20 cellular contexts compared by ENCODE assay signal in the genomic region with DNA sequence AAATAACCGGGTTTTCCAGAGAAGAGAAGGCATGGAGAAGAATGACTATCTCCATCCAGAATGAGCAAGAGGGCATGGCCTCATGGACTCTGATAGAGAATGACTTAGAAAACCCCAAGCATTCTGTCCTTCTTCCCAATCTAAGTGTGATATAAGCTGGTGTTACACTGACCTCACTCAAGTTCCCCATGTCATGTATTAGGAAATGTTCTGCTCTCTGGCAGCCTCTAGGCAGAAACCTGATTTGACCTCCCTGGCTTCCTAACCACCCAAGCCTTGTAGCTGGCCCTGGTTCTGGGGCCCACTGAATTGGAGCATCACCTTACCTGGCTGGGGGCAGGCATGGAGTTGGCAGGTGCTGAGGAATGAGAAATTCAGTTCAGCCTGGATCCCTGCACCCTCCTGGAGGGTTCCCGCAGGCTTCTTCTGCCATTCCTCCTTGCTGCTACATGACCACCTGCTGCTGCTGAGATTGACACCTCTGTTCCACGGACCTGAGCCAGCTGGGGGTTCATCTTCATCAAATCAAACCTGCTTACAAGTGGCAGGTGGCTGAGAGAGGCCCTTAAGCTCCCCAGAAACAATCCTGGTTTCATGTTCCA. TPM values are rescaled to one million over a fixed set of nuclear protein-coding genes. Genes with fewer than 3 reads are reported as not detected.
DNase-seq lines count a peak whose midpoint lies in the region; ATAC-seq and TF ChIP-seq lines count a peak whose summit lies in the region.
"Had no signal": no experiment of that assay in that cellular context is flagged by ENCODE, and none has a peak within 500 bp of the region (broad histone marks: within the 10 kb centered on the region; RNA-seq: fewer than 3 reads in every experiment).

No MANE protein-coding gene starts in this region.

- H3K27me3 Mint-ChIP-seq in naive thymus-derived CD4-positive, alpha-beta T cell = peaks cover 5 to 39% (median 11%) of the 10 kb centered on the region in 5 donors

- H3K27me3 ChIP-seq in Karpas-422 (ENCODE audit: low read length) (peaks cover 4% of the 10 kb centered on the region; the same call in 1 of the 2 replicates), right cardiac atrium (ENCODE audit: control insufficient read depth, insufficient read depth) (no peaks in the 10 kb centered on the region)
- no peaks in the 10 kb centered on the region for H3K27me3 ChIP-seq in naive thymus-derived CD4-positive, alpha-beta T cell (ENCODE audit: control insufficient read depth in 2 of 2, insufficient read depth in 2 of 2, low read length in 2 of 2)

- no peaks in the 10 kb centered on the region for H3K9me2 ChIP-seq in Karpas-422 (replicated peaks; ENCODE audit: insufficient read depth, low read length)

- DNase-seq in NOMO-1 (lab: John Stamatoyannopoulos, UW; ENCODE audit: unreplicated experiment in 2 of 2) (peak; percentile 31 to 41), NOMO-1 treated with dmso at 0.1 percent for 144 hours (lab: John Stamatoyannopoulos, UW; ENCODE audit: unreplicated experiment) (no peak), Karpas-422 (peak; percentile 39), right cardiac atrium (no peak), activated gamma-delta T cell treated with Interleukin-2 at 50 U/mL for 16 hours (no peak)
- no peak for DNase-seq in naive thymus-derived CD4-positive, alpha-beta T cell
- DNase-seq in activated CD4-positive, alpha-beta T cell treated with anti-CD3 and anti-CD28 coated beads for 1 hour = no peak
- DNase-seq: C1 segment of cervical spinal cord, DMS 273 treated with DMSO at 0.1 percent for 48 hours, GDM1, KG1, NCI-H1105 treated with DMSO at 0.1 percent for 48 hours, NCI-H1694 treated with DMSO at 0.1 percent for 48 hours, NCI-H774, Right ventricle myocardium superior had no signal

- H3K27ac ChIP-seq in Karpas-422 (ENCODE audit: low read length) = no peak overlapping the region
- H3K27ac ChIP-seq in VCaP = peak overlapping the region; percentile 26; the same call in 1 of the 2 replicates
- no peak overlapping the region for H3K27ac ChIP-seq in naive thymus-derived CD4-positive, alpha-beta T cell (ENCODE audit: low read depth, low read length)
- H3K27ac ChIP-seq in right cardiac atrium (ENCODE audit: low read length) = no peak overlapping the region

- peaks cover 0 to 15% (median 3%) of the 10 kb centered on the region in 5 donors for H3K36me3 Mint-ChIP-seq in naive thymus-derived CD4-positive, alpha-beta T cell

- intact Hi-C loops in naive thymus-derived CD4-positive, alpha-beta T cell (cut with micrococcal nuclease) = no loop called here
- intact Hi-C loops in right cardiac atrium (cut with DNase I) = no loop called here

- peak; percentile 58 for ATAC-seq in naive thymus-derived CD4-positive, alpha-beta T cell
- ATAC-seq in right cardiac atrium = no peak
- ATAC-seq: GM23338, HCT116, SK-N-SH treated with all-trans-retinoic acid at 6 μM for 48 hours had no signal

- POLR2A ChIA-PET in naive thymus-derived CD4-positive, alpha-beta T cell (lab: Charles Lee) = no interaction called here

- no peak overlapping the region for H3K9ac ChIP-seq in Karpas-422 (ENCODE audit: low read length)

- H4K20me1 ChIP-seq in Karpas-422 (ENCODE audit: insufficient read depth, low read depth, low read length) = no peaks in the 10 kb centered on the region

- no peaks in the 10 kb centered on the region for H3K36me3 ChIP-seq in Karpas-422 (ENCODE audit: insufficient read depth, low read length)
- H3K36me3 ChIP-seq in naive thymus-derived CD4-positive, alpha-beta T cell (ENCODE audit: control insufficient read depth in 2 of 3, insufficient read depth in 3 of 3, low read length in 3 of 3) = no peaks in the 10 kb centered on the region

- H3K9me3 ChIP-seq in Karpas-422 (ENCODE audit: low read length) (no peaks in the 10 kb centered on the region), right cardiac atrium (ENCODE audit: control insufficient read depth, low read length) (no peaks in the 10 kb centered on the region)
- no peaks in the 10 kb centered on the region for H3K9me3 ChIP-seq in naive thymus-derived CD4-positive, alpha-beta T cell (ENCODE audit: control insufficient read depth in 2 of 3, low read length in 3 of 3)

- H3K4me3 ChIP-seq in Karpas-422 (ENCODE audit: low read length) = no peak overlapping the region
- no peak overlapping the region for H3K4me3 ChIP-seq in naive thymus-derived CD4-positive, alpha-beta T cell (ENCODE audit: low read length)
- no peak overlapping the region for H3K4me3 ChIP-seq in right cardiac atrium (ENCODE audit: low read length)
- H3K4me3 ChIP-seq: GM23338 had no signal

- peaks cover 3 to 11% (median 7%) of the 10 kb centered on the region in 7 donors for H3K4me1 Mint-ChIP-seq in naive thymus-derived CD4-positive, alpha-beta T cell

- H3K27ac Mint-ChIP-seq in naive thymus-derived CD4-positive, alpha-beta T cell = no peak overlapping the region
- H3K27ac Mint-ChIP-seq: GM23338 had no signal

- H3K9me3 Mint-ChIP-seq in naive thymus-derived CD4-positive, alpha-beta T cell = peaks cover 0 to 25% (median 7%) of the 10 kb centered on the region in 11 donors

- peaks cover 13% of the 10 kb centered on the region for H3K4me1 ChIP-seq in Karpas-422 (ENCODE audit: low read length)
- H3K4me1 ChIP-seq in naive thymus-derived CD4-positive, alpha-beta T cell (ENCODE audit: control insufficient read depth in 2 of 2, insufficient read depth in 2 of 2, low read length in 2 of 2) = peaks cover 0 to 1% of the 10 kb centered on the region in 2 donors
- H3K4me1 ChIP-seq in right cardiac atrium (ENCODE audit: control insufficient read depth, insufficient read depth, low read length) = no peaks in the 10 kb centered on the region

- H3K4me3 Mint-ChIP-seq in naive thymus-derived CD4-positive, alpha-beta T cell = no peak overlapping the region
- H3K4me3 Mint-ChIP-seq: GM23338 had no signal

- WGBS in right cardiac atrium = 68% methylated on average over 3 of the region's 3 CpGs

- CTCF ChIA-PET in naive thymus-derived CD4-positive, alpha-beta T cell (lab: Charles Lee) = no interaction called here

- no peak for TF ChIP-seq CTCF in VCaP (conservative IDR thresholded peaks at IDR 0.05)

- no peak overlapping the region for H3K4me2 ChIP-seq in Karpas-422 (ENCODE audit: low read depth, low read length, poor library complexity, severe bottlenecking)
- H3K4me2 ChIP-seq: GM23338 had no signal

- no peaks in the 10 kb centered on the region for H3K79me2 ChIP-seq in Karpas-422 (ENCODE audit: low read length)

- H2AFZ ChIP-seq in Karpas-422 (ENCODE audit: low read length) = 0 out of 2 replicates have a peak overlapping the region, but pooled peaks have one; percentile 11
- H2AFZ ChIP-seq: GM23338 had no signal

RNA-seq across cellular contexts. Expression of a gene that starts 5.2 kb away (rescaled TPM):
- 1.6 and 2.5 TPM in 2 replicates for total RNA-seq in Karpas-422 (2014; rRNA removed; shearing (Covaris generic); ENCODE audit: low replicate concordance)
- 1 to 10 TPM in 1 of 5 experiments, not detected in 4; 1.3 TPM for total RNA-seq in naive thymus-derived CD4-positive, alpha-beta T cell
- under 1 TPM in 1 of 2 donors, not detected in 1; 0.13 TPM for polyA plus RNA-seq in naive thymus-derived CD4-positive, alpha-beta T cell
- under 1 TPM in 3 of 4 donors, not detected in 1; 0.11 to 0.38 (median 0.31) TPM for total RNA-seq in right cardiac atrium
- polyA plus RNA-seq in right cardiac atrium = 0.09 TPM
- total RNA-seq: GM23338, NCI-H460, Right ventricle myocardium superior had no signal

Comparison
In these comparisons a context has a peak if more than half of its experiments do, and no peak if none do; other contexts are left out.
1. DNase-seq: peak in NOMO-1 (2 of 2) and Karpas-422 (single experiment); none in NOMO-1 treated with dmso at 0.1 percent for 144 hours (single experiment), naive thymus-derived CD4-positive, alpha-beta T cell (0 of 9), right cardiac atrium (0 of 3), activated gamma-delta T cell treated with Interleukin-2 at 50 U/mL for 16 hours (single experiment) and activated CD4-positive, alpha-beta T cell treated with anti-CD3 and anti-CD28 coated beads for 1 hour (single experiment).